In the genomic region with DNA sequence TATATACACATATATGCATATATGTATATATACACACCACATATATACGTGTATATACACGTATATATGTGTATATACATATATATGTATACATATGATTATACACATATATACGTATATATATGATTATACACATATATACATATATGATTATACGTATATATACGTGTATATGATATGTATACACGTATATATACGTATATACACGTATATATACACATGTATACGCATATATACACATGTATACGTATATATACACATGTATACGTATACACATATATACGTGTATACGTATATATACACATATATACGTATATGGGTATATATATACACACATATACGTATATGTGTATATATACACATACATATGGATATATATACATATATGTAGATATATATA, we compare ENCODE assay signal across 9 cellular contexts.
"Had no signal": no experiment of that assay in that cellular context is flagged by ENCODE, and none has a peak within 500 bp of the region (broad histone marks: within the 10 kb centered on the region; RNA-seq: fewer than 3 reads in every experiment).

No MANE protein-coding gene starts in this region.

- H3K4me1 ChIP-seq: HAP-1 had no signal

- DNase-seq: GM23248, GOT3, H7, HFFc6, KG1 had no signal

- H3K9ac ChIP-seq: GM23248 had no signal

- H3K4me3 ChIP-seq: GM23248, HAP-1 had no signal

- H3K27ac ChIP-seq: GM23248, HL-60 had no signal

- H3K36me3 ChIP-seq: HAP-1 had no signal

- H2AFZ ChIP-seq: GM23248 had no signal

- FAIRE-seq: HepG2 had no signal

- ATAC-seq: HCT116, HepG2 had no signal

- H3K9me3 ChIP-seq: HAP-1 had no signal
